In genomic region chr5:73796164-73797141, GRCh38 we compare ENCODE assay signal across 8 cellular contexts.
A peak's percentile ranks its signal among the peaks of the same experiment; 100 is the strongest.
DNase-seq lines count a peak whose midpoint lies in the region; ATAC-seq and TF ChIP-seq lines count a peak whose summit lies in the region.

No MANE protein-coding gene starts in this region.

- peak; percentile 50 for ATAC-seq in GM21390 (IDR thresholded peaks at IDR 0.05; ENCODE audit: unreplicated experiment)
- peak; percentile 45 for ATAC-seq in esophagus mucosa
- no peak for ATAC-seq in HG03439 (IDR thresholded peaks at IDR 0.05; ENCODE audit: unreplicated experiment)
- no peak for ATAC-seq in HG02884 (IDR thresholded peaks at IDR 0.05; ENCODE audit: unreplicated experiment)

- intact Hi-C loops in Calu3 (cut with micrococcal nuclease; ENCODE audit: unreplicated experiment): loop anchor here (2.0 to 10.0 kb wide), 2 partner anchors 16 to 848 kb away; partner anchors contain the start of gene ENC1

- CTCF ChIA-PET in Calu3 (lab: Charles Lee): interaction anchor here (0.7 to 3.4 kb wide), 6 partner anchors 16 to 205 kb away, joined by 3 to 15 read pairs (median 6); no protein-coding TSS in a partner anchor

- peaks cover 54% of the 10 kb centered on the region for H3K4me1 Mint-ChIP-seq in Calu3 (ENCODE audit: low read depth, unreplicated experiment)

- H3K27me3 Mint-ChIP-seq in Calu3 (ENCODE audit: unreplicated experiment): no peaks in the 10 kb centered on the region

- H3K27ac Mint-ChIP-seq in Calu3 (ENCODE audit: unreplicated experiment): peak overlapping the region; percentile 58

- DNase-seq in Calu3 (peak; percentile 84), NCI-H460 (ENCODE audit: extremely low read depth, low read depth) (peak; percentile 93), putamen (ENCODE audit: low spot score) (peak; percentile 4), NCI-H2171 (lab: John Stamatoyannopoulos, UW) (no peak)

- no TSS peak for BruUV-seq in Calu3 (replicated peaks; lab: Mats Ljungman, UMichigan)

- H3K4me3 Mint-ChIP-seq in Calu3 (ENCODE audit: low read depth, unreplicated experiment): peak overlapping the region; percentile 3

- TF ChIP-seq CTCF in Calu3 (IDR thresholded peaks at IDR 0.05; ENCODE audit: unreplicated experiment): no peak

- peaks cover 2% of the 10 kb centered on the region for H3K9me3 Mint-ChIP-seq in Calu3 (ENCODE audit: low read depth, unreplicated experiment)

- H3K36me3 Mint-ChIP-seq in Calu3 (ENCODE audit: insufficient read depth, unreplicated experiment): peaks cover 27% of the 10 kb centered on the region

Comparison
In these comparisons a context has a peak if more than half of its experiments do, and no peak if none do; other contexts are left out.
1. ATAC-seq: peak in GM21390 (single experiment) and esophagus mucosa (single experiment); none in HG03439 (single experiment) and HG02884 (single experiment).